ENCODE assay signal across 8 cellular contexts in the genomic region with DNA sequence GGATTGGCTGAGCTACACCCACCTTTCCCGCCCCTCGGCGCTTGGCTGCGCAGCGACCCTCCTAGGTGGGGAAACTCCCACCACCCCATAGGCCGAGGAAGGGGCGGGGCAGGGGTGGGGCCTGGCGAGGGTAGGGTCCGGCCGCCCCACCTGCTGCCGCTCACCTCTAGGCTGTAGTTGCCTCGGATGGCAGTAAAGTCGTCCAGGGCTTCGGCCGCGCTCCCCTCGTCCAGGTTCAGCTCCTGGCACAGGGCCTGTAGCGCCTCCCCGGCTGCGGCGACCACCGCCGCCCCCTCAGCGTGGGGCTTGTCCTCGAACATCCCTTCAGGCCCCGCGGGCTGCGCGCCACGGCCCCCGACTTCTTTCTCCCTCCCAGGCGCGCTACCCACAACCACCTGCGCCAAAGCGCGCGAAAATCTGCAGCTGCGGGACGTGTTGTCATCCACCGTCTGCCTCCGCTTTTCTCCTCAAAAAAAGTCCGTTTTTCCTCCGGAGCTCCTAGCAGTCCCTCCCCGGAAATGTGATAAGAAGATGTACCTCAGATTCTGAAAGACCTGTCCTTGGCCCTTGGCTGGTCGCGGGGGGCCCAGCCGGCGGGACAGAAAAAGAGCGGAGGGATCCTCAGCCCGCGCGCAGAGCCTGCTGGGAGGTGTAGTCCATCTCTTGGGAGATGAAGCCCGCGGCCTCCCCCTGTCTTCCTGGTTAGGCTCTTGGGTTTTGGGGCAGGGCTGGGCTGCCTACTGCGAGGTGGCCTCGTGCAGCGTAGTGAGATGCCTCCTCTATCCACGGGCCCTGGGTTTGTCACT. TPM values are rescaled to one million over a fixed set of nuclear protein-coding genes. Genes with fewer than 3 reads are reported as not detected.
A peak's percentile ranks its signal among the peaks of the same experiment; 100 is the strongest.
DNase-seq lines count a peak whose midpoint lies in the region; ATAC-seq and TF ChIP-seq lines count a peak whose summit lies in the region.

TSS of gene RBL1 (minus strand) at position 389 of the 806 bp plus-strand sequence. CDS start at position 320, 69 bp downstream.

- no peaks in the 10 kb centered on the region for H3K27me3 Mint-ChIP-seq in activated CD8-positive, alpha-beta T cell treated with anti-CD3 and anti-CD28 coated beads for 36 hours

- H3K4me1 ChIP-seq in lung (ENCODE audit: control insufficient read depth in 2 of 2, insufficient read depth in 2 of 2, low read length in 2 of 2), result peaks cover 0 to 7% of the 10 kb centered on the region in 2 donors

- POLR2A ChIA-PET in activated CD8-positive, alpha-beta T cell treated with anti-CD3 and anti-CD28 coated beads for 36 hours (lab: Charles Lee), result interaction anchor here (0.7 to 5.7 kb wide), 27 partner anchors 9 to 938 kb away, joined by 3 to 48 read pairs (median 4); partner anchors contain the start of genes BLCAP, MANBAL, MROH8 and RPN2

- H3K27ac ChIP-seq in C4-2B, result peak within 1 kb of the TSS; percentile 89
- H3K27ac ChIP-seq in HL-60 (replicated peaks), result peak within 1 kb of the TSS; percentile 99
- peak within 1 kb of the TSS in 1 of 2 donors; percentile 39 for H3K27ac ChIP-seq in lung (ENCODE audit: low read depth in 1 of 2, low read length in 1 of 2)

- peaks cover 27% of the 10 kb centered on the region for H3K4me1 Mint-ChIP-seq in activated CD8-positive, alpha-beta T cell treated with anti-CD3 and anti-CD28 coated beads for 36 hours (ENCODE audit: low read depth)

- ATAC-seq in GM19438 (IDR thresholded peaks at IDR 0.05; ENCODE audit: low read depth, unreplicated experiment), result peak; percentile 67
- peak; percentile 81 for ATAC-seq in activated CD8-positive, alpha-beta T cell treated with anti-CD3 and anti-CD28 coated beads for 36 hours
- peak; percentile 90 for ATAC-seq in lung (ENCODE audit: insufficient read depth, low FRiP score)

- CTCF ChIA-PET in activated CD8-positive, alpha-beta T cell treated with anti-CD3 and anti-CD28 coated beads for 36 hours (lab: Charles Lee), result interaction anchor here (0.7 to 1.5 kb wide), 3 partner anchors 15 to 87 kb away, joined by 3 to 4 read pairs (median 4); no protein-coding TSS in a partner anchor

- no peaks in the 10 kb centered on the region for H3K9me3 Mint-ChIP-seq in activated CD8-positive, alpha-beta T cell treated with anti-CD3 and anti-CD28 coated beads for 36 hours

- H3K27ac Mint-ChIP-seq in activated CD8-positive, alpha-beta T cell treated with anti-CD3 and anti-CD28 coated beads for 36 hours, result peak within 1 kb of the TSS; percentile 100

- intact Hi-C loops in activated CD8-positive, alpha-beta T cell treated with anti-CD3 and anti-CD28 coated beads for 36 hours (cut with micrococcal nuclease), result no loop called here

- TF ChIP-seq CTCF in C4-2B (conservative IDR thresholded peaks at IDR 0.05) (no peak; the same call in 1 of the 2 replicates), HL-60 (IDR thresholded peaks at IDR 0.05; ENCODE audit: insufficient read depth, low read length) (no peak), lung (IDR thresholded peaks at IDR 0.05; ENCODE audit: control extremely low read depth, extremely low read depth) (no peak)
- TF ChIP-seq CTCF in activated CD8-positive, alpha-beta T cell treated with anti-CD3 and anti-CD28 coated beads for 36 hours (IDR thresholded peaks at IDR 0.05), result no peak

- no peaks in the 10 kb centered on the region for H3K27me3 ChIP-seq in HL-60 (ENCODE audit: insufficient read depth, poor library complexity, severe bottlenecking)
- no peaks in the 10 kb centered on the region for H3K27me3 ChIP-seq in lung (ENCODE audit: control insufficient read depth, insufficient read depth)

- peaks cover 34% of the 10 kb centered on the region for H3K36me3 Mint-ChIP-seq in activated CD8-positive, alpha-beta T cell treated with anti-CD3 and anti-CD28 coated beads for 36 hours (ENCODE audit: low read depth)

- DNase-seq in HL-60 (ENCODE audit: low read depth in 1 of 2, low spot score in 1 of 2), result peak; percentile 83 to 89
- peak; percentile 80 for DNase-seq in NCI-H82 treated with DMSO at 0.1 percent for 48 hours (lab: John Stamatoyannopoulos, UW; ENCODE audit: unreplicated experiment)
- peak; percentile 94 for DNase-seq in activated CD8-positive, alpha-beta T cell treated with anti-CD3 and anti-CD28 coated beads for 36 hours
- DNase-seq in effector CD4-positive, alpha-beta T cell, result peak; percentile 81
- peak; percentile 83 for DNase-seq in lung (ENCODE audit: low spot score)
- peak; percentile 75 to 89 (median 78) for DNase-seq in stimulated activated CD4-positive, alpha-beta T cell treated with anti-CD3 and anti-CD28 coated beads, TNF-alpha, amount 100 ng/mL, for 24 hours (ENCODE audit: low read depth in 3 of 3)

- WGBS in lung, 2 donors, result 0% methylated on average over 51 to 58 of the region's 58 CpGs

- H3K4me3 Mint-ChIP-seq in activated CD8-positive, alpha-beta T cell treated with anti-CD3 and anti-CD28 coated beads for 36 hours, result peak within 1 kb of the TSS; percentile 94

- H3K36me3 ChIP-seq in lung (ENCODE audit: control insufficient read depth in 2 of 2, insufficient read depth in 2 of 2, low read length in 2 of 2), result no peaks in the 10 kb centered on the region

- H3K9me3 ChIP-seq in lung (ENCODE audit: control insufficient read depth in 2 of 2, insufficient read depth in 1 of 2, low read length in 1 of 2), result no peaks in the 10 kb centered on the region

- H3K4me3 ChIP-seq in HL-60 (replicated peaks; ENCODE audit: insufficient read depth, low read length) (peak within 1 kb of the TSS; percentile 67), lung (peak within 1 kb of the TSS; percentile 89)

RNA-seq across cellular contexts. Expression of gene RBL1, which starts in this region (rescaled TPM):
- total RNA-seq in activated CD8-positive, alpha-beta T cell treated with anti-CD3 and anti-CD28 coated beads for 36 hours, result 10 to 100 TPM; 33.9 to 39.6 TPM
- 1 to 10 TPM; 9.0 to 9.5 TPM for total RNA-seq in lung
- 1 to 10 TPM; 1.4 to 1.7 TPM for polyA plus RNA-seq in lung
